ENCODE assay signal across 8 cellular contexts in the genomic region with DNA sequence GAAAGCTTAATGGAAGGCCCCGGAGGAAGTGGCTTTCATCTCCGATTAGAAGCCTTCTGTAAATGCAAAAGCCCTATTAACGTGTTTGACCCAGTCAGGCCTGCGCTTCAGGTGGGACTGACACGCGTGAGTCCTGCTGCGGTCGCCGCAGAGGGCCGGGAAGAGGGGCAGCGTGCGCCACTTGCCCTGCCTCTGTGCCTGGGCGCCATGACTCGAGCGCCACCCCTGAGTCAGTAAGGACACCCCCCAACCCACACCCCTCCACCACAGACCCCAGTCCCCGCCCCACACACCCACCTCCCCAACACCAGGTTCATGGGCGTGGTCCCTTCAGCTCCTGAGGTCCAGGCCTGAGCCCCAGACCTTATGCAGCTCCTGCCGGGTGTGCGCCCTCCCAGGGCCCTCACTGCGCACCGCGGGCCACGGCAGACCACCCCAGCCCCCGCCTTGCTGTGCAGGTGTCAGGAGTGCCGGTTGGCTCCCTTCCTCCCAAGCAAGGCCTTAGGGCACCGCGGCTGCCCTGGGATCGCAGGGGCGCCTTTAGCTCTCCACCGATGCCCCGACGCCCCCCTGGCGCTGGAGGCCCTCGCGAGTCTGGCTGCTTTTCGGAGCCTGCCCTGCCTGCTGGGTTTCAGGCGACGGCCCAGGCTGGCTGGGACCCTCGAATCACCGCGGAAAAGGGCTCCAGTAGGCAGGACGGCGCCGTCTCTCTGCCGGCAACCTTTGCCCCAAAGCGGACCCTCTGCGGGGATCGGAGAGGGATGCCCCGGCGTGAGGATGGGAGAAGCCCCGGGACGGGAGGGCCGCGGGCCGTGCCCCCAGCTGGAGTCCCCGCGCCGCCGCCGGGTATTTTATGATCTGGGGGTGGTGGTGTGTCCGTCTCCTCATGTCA. TPM values are rescaled to one million over a fixed set of nuclear protein-coding genes. Genes with fewer than 3 reads are reported as not detected.
DNase-seq lines count a peak whose midpoint lies in the region; ATAC-seq and TF ChIP-seq lines count a peak whose summit lies in the region.

No MANE protein-coding gene starts in this region.

- H3K4me3 ChIP-seq in muscle layer of duodenum (ENCODE audit: low read depth in 1 of 2, low read length in 2 of 2) = peak overlapping the region; percentile 15 to 54
- peak overlapping the region; percentile 44 to 47 for H3K4me3 ChIP-seq in tibial artery

- H3K27ac ChIP-seq in muscle layer of duodenum (ENCODE audit: low read length) (no peak overlapping the region), tibial artery (no peak overlapping the region)

- H3K4me1 ChIP-seq in muscle layer of duodenum (ENCODE audit: control insufficient read depth in 1 of 2, insufficient read depth in 2 of 2, low read length in 2 of 2) = peaks cover 0 to 33% of the 10 kb centered on the region in 2 donors
- peaks cover 0 to 38% (median 24%) of the 10 kb centered on the region in 4 donors for H3K4me1 ChIP-seq in tibial artery

- intact Hi-C loops in tibial artery (cut with DNase I; ENCODE audit: low total_unique reads) = loop anchor here (2.0 kb wide), 2 partner anchors 256 to 322 kb away; no protein-coding TSS in a partner anchor

- DNase-seq in NCI-H69 (lab: John Stamatoyannopoulos, UW) (peak; percentile 52), tibial artery (no peak), HuH-7 (ENCODE audit: low spot score) (no peak), NCI-H524 treated with DMSO at 0.1 percent for 48 hours (lab: John Stamatoyannopoulos, UW) (no peak)
- DNase-seq in stimulated activated CD4-positive, alpha-beta T cell treated with anti-CD3 and anti-CD28 coated beads, Interleukin-2, amount 100 ng/mL, for 24 hours = no peak
- DNase-seq in stimulated activated CD4-positive, alpha-beta T cell treated with anti-CD3 and anti-CD28 coated beads, Interleukin-12 subunit alpha, Interleukin-12 subunit beta, amount 100 ng/mL, for 4 hours = no peak

- peak; percentile 5 for ATAC-seq in esophagus mucosa

- H3K27me3 ChIP-seq in muscle layer of duodenum (ENCODE audit: low read depth, low read length) (peaks cover 13% of the 10 kb centered on the region), tibial artery (peaks cover 0 to 73% of the 10 kb centered on the region in 2 donors)

- H3K9me3 ChIP-seq in muscle layer of duodenum (ENCODE audit: control insufficient read depth in 1 of 2, low read length in 2 of 2) = no peaks in the 10 kb centered on the region
- H3K9me3 ChIP-seq in tibial artery = no peaks in the 10 kb centered on the region

- TF ChIP-seq CTCF in tibial artery (IDR thresholded peaks at IDR 0.05) = no peak

- H3K36me3 ChIP-seq in muscle layer of duodenum (ENCODE audit: control insufficient read depth in 1 of 2, insufficient read depth in 2 of 2, low read length in 2 of 2) = no peaks in the 10 kb centered on the region
- no peaks in the 10 kb centered on the region for H3K36me3 ChIP-seq in tibial artery

RNA-seq across cellular contexts. Expression of gene OLFM1, which starts 0.6 kb away (rescaled TPM):
- total RNA-seq in esophagus mucosa = 4.9 TPM
